ENCODE assay signal across 12 cellular contexts in genomic region chr4:87530868-87531267, GRCh38. TPM values are rescaled to one million over a fixed set of nuclear protein-coding genes. Genes with fewer than 3 reads are reported as not detected.
DNase-seq lines count a peak whose midpoint lies in the region; ATAC-seq and TF ChIP-seq lines count a peak whose summit lies in the region.
"Had no signal": no experiment of that assay in that cellular context is flagged by ENCODE, and none has a peak within 500 bp of the region (broad histone marks: within the 10 kb centered on the region; RNA-seq: fewer than 3 reads in every experiment).

No MANE protein-coding gene starts in this region.

- H3K27me3 ChIP-seq in BE2C = no peaks in the 10 kb centered on the region
- H3K27me3 ChIP-seq in body of pancreas = no peaks in the 10 kb centered on the region
- H3K27me3 ChIP-seq in left ventricle myocardium inferior (ENCODE audit: low read depth) = no peaks in the 10 kb centered on the region
- no peaks in the 10 kb centered on the region for H3K27me3 ChIP-seq in smooth muscle cell (ENCODE audit: low read depth)
- H3K27me3 ChIP-seq: neural progenitor cell had no signal

- no peak overlapping the region for H2AFZ ChIP-seq in smooth muscle cell (ENCODE audit: low read depth)
- H2AFZ ChIP-seq: neural progenitor cell had no signal

- TF ChIP-seq CTCF in BE2C (IDR thresholded peaks at IDR 0.05; ENCODE audit: low read depth, low read length) (no peak), body of pancreas (IDR thresholded peaks at IDR 0.05) (no peak), left ventricle myocardium inferior (IDR thresholded peaks at IDR 0.05; ENCODE audit: borderline replicate concordance) (no peak), smooth muscle cell (IDR thresholded peaks at IDR 0.05; ENCODE audit: borderline replicate concordance, insufficient read depth, poor library complexity, severe bottlenecking) (no peak)

- intact Hi-C loops in body of pancreas (cut with DNase I) (no loop called here), left ventricle myocardium inferior (cut with micrococcal nuclease) (no loop called here)

- DNase-seq in BE2C (no peak), body of pancreas (peak; percentile 21 to 52 (median 37)), left ventricle myocardium inferior (peak; percentile 67), putamen (ENCODE audit: low spot score) (peak; percentile 44), NCI-H345 (lab: John Stamatoyannopoulos, UW) (no peak), smooth muscle cell (lab: John Stamatoyannopoulos, UW; ENCODE audit: unreplicated experiment) (no peak)
- DNase-seq in stimulated activated CD4-positive, alpha-beta T cell treated with anti-CD3 and anti-CD28 coated beads, Interleukin-1b, Interleukin-23, amount 100 ng/mL, for 48 hours = no peak

- no peaks in the 10 kb centered on the region for H3F3A ChIP-seq in smooth muscle cell (ENCODE audit: low read depth)

- no peak overlapping the region for H3K4me2 ChIP-seq in smooth muscle cell
- H3K4me2 ChIP-seq: neural progenitor cell had no signal

- H3K27ac ChIP-seq in body of pancreas (peak overlapping the region in 1 of 4 donors; percentile 16), left ventricle myocardium inferior (replicated peaks) (peak overlapping the region; percentile 93), smooth muscle cell (ENCODE audit: low read depth) (no peak overlapping the region)
- H3K27ac ChIP-seq: neural progenitor cell had no signal

- H3K4me3 ChIP-seq in BE2C (ENCODE audit: low read depth, low read length) (0 out of 2 replicates have a peak overlapping the region, but pooled peaks have one; percentile 9), body of pancreas (no peak overlapping the region), left ventricle myocardium inferior (peak overlapping the region; percentile 63), smooth muscle cell (no peak overlapping the region)
- H3K4me3 ChIP-seq: neural progenitor cell had no signal

- no peaks in the 10 kb centered on the region for H3K79me2 ChIP-seq in smooth muscle cell (ENCODE audit: low read depth)

- no peak for TF ChIP-seq POLR2A in body of pancreas (IDR thresholded peaks at IDR 0.05)

- H3K36me3 ChIP-seq in BE2C (no peaks in the 10 kb centered on the region), body of pancreas (replicated peaks in 1 of 2; ENCODE audit: insufficient read depth in 1 of 2, low read depth in 2 of 2) (no peaks in the 10 kb centered on the region), left ventricle myocardium inferior (no peaks in the 10 kb centered on the region), smooth muscle cell (ENCODE audit: low read depth) (no peaks in the 10 kb centered on the region)
- H3K36me3 ChIP-seq: neural progenitor cell had no signal

- ATAC-seq in body of pancreas = peak; percentile 74
- ATAC-seq in activated CD4-positive, CD25-positive, alpha-beta regulatory T cell treated with anti-CD3 and anti-CD28 coated beads, Interleukin-2, amount 50 U/mL, for 24 hours = no peak
- ATAC-seq: HCT116 had no signal

- H4K20me1 ChIP-seq in smooth muscle cell (ENCODE audit: low read depth) = no peaks in the 10 kb centered on the region

- 54 to 56% methylated on average over 4 of the region's 4 CpGs for WGBS in body of pancreas, 2 donors
- 77% methylated on average over 4 of the region's 4 CpGs for WGBS in smooth muscle cell (ENCODE audit: low lambda C conversion rate)

- no peak overlapping the region for H3K9ac ChIP-seq in smooth muscle cell (ENCODE audit: low read depth)
- H3K9ac ChIP-seq: neural progenitor cell had no signal

- H3K4me1 ChIP-seq in BE2C (peaks cover 29% of the 10 kb centered on the region), body of pancreas (peaks cover 8% of the 10 kb centered on the region), left ventricle myocardium inferior (peaks cover 44% of the 10 kb centered on the region), smooth muscle cell (ENCODE audit: low read depth) (peaks cover 4% of the 10 kb centered on the region)

- no peaks in the 10 kb centered on the region for H3K9me3 ChIP-seq in BE2C
- H3K9me3 ChIP-seq in body of pancreas = no peaks in the 10 kb centered on the region
- no peaks in the 10 kb centered on the region for H3K9me3 ChIP-seq in left ventricle myocardium inferior (replicated peaks)
- H3K9me3 ChIP-seq in smooth muscle cell (replicated peaks; ENCODE audit: low read depth) = no peaks in the 10 kb centered on the region

RNA-seq across cellular contexts. Expression of gene SPARCL1, which starts 1.7 kb away (rescaled TPM):
- polyA plus RNA-seq in BE2C (2012; ENCODE audit: insufficient read depth, insufficient read length, low read depth) = 0.91 TPM
- 100 to 1,000 TPM; 137 to 141 TPM for total RNA-seq in body of pancreas
- 292 TPM for total RNA-seq in left ventricle myocardium inferior
- total RNA-seq in smooth muscle cell = not detected in 2 replicates
- not detected in 2 replicates for polyA plus RNA-seq in smooth muscle cell
- total RNA-seq: HT-29; T-helper 1 cell treated with Interleukin-12 subunit alpha and Interleukin-12 subunit beta and Interleukin-4 antibody, amounts not matched to agents 30 ng/mL and 1 ng/mL, for 36 hours had no signal

Comparison
In these comparisons a context has a peak if more than half of its experiments do, and no peak if none do; other contexts are left out.
1. DNase-seq: peak in body of pancreas (4 of 4), left ventricle myocardium inferior (single experiment) and putamen (single experiment); none in BE2C (single experiment), stimulated activated CD4-positive, alpha-beta T cell treated with anti-CD3 and anti-CD28 coated beads, Interleukin-1b, Interleukin-23, amount 100 ng/mL, for 48 hours (single experiment), NCI-H345 (single experiment) and smooth muscle cell (single experiment).
2. H3K4me3 ChIP-seq: peak in BE2C (single experiment) and left ventricle myocardium inferior (single experiment); none in body of pancreas (0 of 2) and smooth muscle cell (single experiment).
3. RNA of gene SPARCL1, which starts 1.7 kb away (total RNA-seq): 292 TPM in left ventricle myocardium inferior (single experiment) and 137 to 141 TPM in body of pancreas; not detected in smooth muscle cell; every median in the first group is over 100 times any median in the second.